Comparison of ENCODE assay signal across 1 cellular context in the genomic region with DNA sequence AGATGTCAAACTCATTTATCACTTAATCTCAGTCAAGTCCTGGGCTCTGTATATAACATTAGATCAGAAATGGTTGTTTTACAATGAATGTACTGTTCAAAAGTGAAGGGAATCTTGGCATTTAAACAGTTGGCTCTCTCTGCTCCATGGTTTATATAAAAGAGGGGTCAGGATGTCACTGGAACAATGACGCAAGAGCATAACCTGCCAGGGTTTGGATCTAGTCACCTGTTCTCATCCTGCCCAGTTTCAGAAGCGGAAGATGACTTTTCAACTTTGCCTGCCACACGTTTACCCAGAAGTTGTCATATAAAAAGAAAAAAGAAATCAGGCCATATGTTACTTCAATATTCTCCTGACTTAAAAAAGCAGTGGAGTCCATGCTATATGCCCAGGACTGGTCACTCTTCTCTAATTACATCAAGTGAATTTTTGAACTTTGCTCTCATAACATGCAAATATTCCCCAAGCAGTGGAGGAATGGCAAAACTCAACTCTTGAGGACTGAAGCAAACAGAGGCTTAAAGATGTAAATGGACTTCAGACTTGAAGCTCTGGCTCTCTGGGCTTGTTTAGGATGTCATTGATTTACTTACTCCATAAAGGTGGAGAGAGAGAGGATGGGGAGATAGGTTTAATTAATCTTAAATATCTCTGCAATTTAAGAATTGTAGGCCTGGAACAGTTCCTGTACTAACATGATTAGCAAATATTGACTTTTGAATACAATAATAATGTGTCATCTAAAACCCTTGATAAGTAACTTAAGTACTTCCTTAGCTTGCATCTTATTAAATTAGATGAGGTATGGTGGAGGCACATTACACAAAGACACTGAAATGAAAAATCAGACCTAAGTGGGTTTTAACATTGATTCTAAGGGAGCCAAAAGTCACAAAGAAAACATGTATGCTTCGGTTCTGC.
TF ChIP-seq lines count a peak whose summit lies in the region.

No MANE protein-coding gene starts in this region.

TF ChIP-seq in HEK293, 187 proteins besides CTCF, POLR2A, EP300 and RAD21 (continued from another document):
- no peak for TF ChIP-seq GLI2 (tag by site-specific recombination; IDR thresholded peaks at IDR 0.05; ENCODE audit: borderline replicate concordance, low read depth)
